In genomic region chr5:91109634-91110033, GRCh38 we compare ENCODE assay signal across 21 cellular contexts.
DNase-seq lines count a peak whose midpoint lies in the region; ATAC-seq and TF ChIP-seq lines count a peak whose summit lies in the region.
"Had no signal": no experiment of that assay in that cellular context is flagged by ENCODE, and none has a peak within 500 bp of the region (broad histone marks: within the 10 kb centered on the region; RNA-seq: fewer than 3 reads in every experiment).

No MANE protein-coding gene starts in this region.

- H3K4me3 Mint-ChIP-seq in T-cell: no peak overlapping the region
- H3K4me3 Mint-ChIP-seq: activated CD4-positive, alpha-beta memory T cell treated with anti-CD3 and anti-CD28 coated beads, Interleukin-2, amount 10 ng/mL, durations not matched to agents 7 days and 5 days; activated naive CD4-positive, alpha-beta T cell treated with anti-CD3 and anti-CD28 coated beads, Interleukin-2, amount 10 ng/mL, durations not matched to agents 7 days and 5 days; activated T-cell treated with anti-CD3 and anti-CD28 coated beads, Interleukin-2, amount 50 U/mL, for 24 hours; neural progenitor cell; stimulated activated naive CD8-positive, alpha-beta T cell treated with anti-CD3 and anti-CD28 coated beads, Interleukin-15, Interleukin-2, amounts not matched to agents 100 ng/mL and 50 ng/mL, for 24 hours; WTC11 had no signal

- intact Hi-C loops in lower leg skin (cut with DNase I; ENCODE audit: low total_unique reads): no loop called here

- TF ChIP-seq POLR2A in lower leg skin (IDR thresholded peaks at IDR 0.05): no peak

- no peaks in the 10 kb centered on the region for H3K4me1 Mint-ChIP-seq in T-cell

- WGBS in lower leg skin, 2 donors: 72 to 73% methylated on average over 1 of the region's 1 CpG

- ATAC-seq in T-cell (replicated peaks in 1 of 4): no peak
- ATAC-seq: esophagus mucosa, upper lobe of right lung, WTC11 had no signal

- POLR2A ChIA-PET in T-cell (lab: Charles Lee): no interaction called here

- no peak overlapping the region for H3K4me3 ChIP-seq in AG10803 (ENCODE audit: low read length)
- H3K4me3 ChIP-seq in epithelial cell of proximal tubule (ENCODE audit: low read depth, low read length): no peak overlapping the region
- no peak overlapping the region for H3K4me3 ChIP-seq in lower leg skin (ENCODE audit: low read depth, poor library complexity, severe bottlenecking)
- H3K4me3 ChIP-seq: neural progenitor cell, right atrium auricular region, upper lobe of right lung had no signal

- H3K9me3 Mint-ChIP-seq in T-cell: no peaks in the 10 kb centered on the region
- H3K9me3 Mint-ChIP-seq: activated naive CD4-positive, alpha-beta T cell treated with anti-CD3 and anti-CD28 coated beads, Interleukin-2, amount 10 ng/mL, durations not matched to agents 7 days and 5 days; stimulated activated naive CD8-positive, alpha-beta T cell treated with anti-CD3 and anti-CD28 coated beads, Interleukin-15, Interleukin-2, amounts not matched to agents 100 ng/mL and 50 ng/mL, for 24 hours had no signal

- peaks cover 7 to 17% of the 10 kb centered on the region in 2 donors for H3K27me3 Mint-ChIP-seq in T-cell

- TF ChIP-seq CTCF in AG10803 (conservative IDR thresholded peaks at IDR 0.05; ENCODE audit: low read length) (peak; percentile 24; the same call in 1 of the 2 replicates), epithelial cell of proximal tubule (conservative IDR thresholded peaks at IDR 0.05; ENCODE audit: low read depth, low read length) (peak; percentile 33), lower leg skin (IDR thresholded peaks at IDR 0.05) (no peak)

- CTCF ChIA-PET in T-cell (lab: Charles Lee): no interaction called here

- in situ Hi-C loops in SK-MEL-5 (cut with HindIII; ENCODE audit: low pct_unique_long_range_greater_than_20kb, low sequenced_read_pairs): no loop called here

- DNase-seq in AG10803 (ENCODE audit: low read depth) (peak; percentile 44), SK-MEL-5 (ENCODE audit: low read depth, low spot score) (peak; percentile 71), epithelial cell of proximal tubule (ENCODE audit: low read depth) (no peak), myocyte (ENCODE audit: low read depth) (peak; percentile 52), T-cell (no peak), GM03348 (ENCODE audit: low spot score) (no peak), medulla oblongata (ENCODE audit: extremely low spot score) (no peak), lower leg skin (ENCODE audit: low spot score in 2 of 2) (no peak)
- DNase-seq: activated CD4-positive, alpha-beta memory T cell treated with anti-CD3 and anti-CD28 coated beads, Interleukin-2, amount 10 ng/mL, durations not matched to agents 7 days and 5 days; activated naive CD4-positive, alpha-beta T cell treated with anti-CD3 and anti-CD28 coated beads, Interleukin-2, amount 10 ng/mL, durations not matched to agents 7 days and 5 days; activated T-cell treated with anti-CD3 and anti-CD28 coated beads, Interleukin-2, amount 50 U/mL, for 24 hours; H7; NCI-H187 treated with DMSO at 0.1 percent for 48 hours; SHP77; T-helper 2 cell; upper lobe of right lung had no signal

- H3K27ac Mint-ChIP-seq in T-cell: no peak overlapping the region
- H3K27ac Mint-ChIP-seq: activated CD4-positive, alpha-beta memory T cell treated with anti-CD3 and anti-CD28 coated beads, Interleukin-2, amount 10 ng/mL, durations not matched to agents 7 days and 5 days; activated naive CD4-positive, alpha-beta T cell treated with anti-CD3 and anti-CD28 coated beads, Interleukin-2, amount 10 ng/mL, durations not matched to agents 7 days and 5 days; activated T-cell treated with anti-CD3 and anti-CD28 coated beads, Interleukin-2, amount 50 U/mL, for 24 hours; neural progenitor cell; stimulated activated naive CD8-positive, alpha-beta T cell treated with anti-CD3 and anti-CD28 coated beads, Interleukin-15, Interleukin-2, amounts not matched to agents 100 ng/mL and 50 ng/mL, for 24 hours; WTC11 had no signal

- no peaks in the 10 kb centered on the region for H3K36me3 Mint-ChIP-seq in T-cell
- H3K36me3 Mint-ChIP-seq: activated naive CD4-positive, alpha-beta T cell treated with anti-CD3 and anti-CD28 coated beads, Interleukin-2, amount 10 ng/mL, durations not matched to agents 7 days and 5 days had no signal

Comparison
In these comparisons a context has a peak if more than half of its experiments do, and no peak if none do; other contexts are left out.
1. DNase-seq: peak in AG10803 (single experiment), SK-MEL-5 (single experiment) and myocyte (single experiment); none in epithelial cell of proximal tubule (single experiment), T-cell (0 of 34), GM03348 (single experiment), medulla oblongata (single experiment) and lower leg skin (0 of 2).
2. CTCF ChIP-seq: peak in AG10803 (single experiment) and epithelial cell of proximal tubule (single experiment); none in lower leg skin (0 of 3).